Comparison of ENCODE assay signal across 8 cellular contexts in genomic region chr7:1940402-1940786, GRCh38.
DNase-seq lines count a peak whose midpoint lies in the region; ATAC-seq and TF ChIP-seq lines count a peak whose summit lies in the region.

No MANE protein-coding gene starts in this region.

- peak overlapping the region; percentile 84 for H3K4me3 Mint-ChIP-seq in activated B cell treated with CpG ODN at 0.5 μM for 24 hours

- H3K27ac ChIP-seq in upper lobe of right lung, result peak overlapping the region; percentile 77

- H3K36me3 ChIP-seq in upper lobe of right lung, result peaks cover 6% of the 10 kb centered on the region

- CTCF ChIA-PET in activated B cell treated with CpG ODN at 0.5 μM for 24 hours (lab: Charles Lee), result no interaction called here

- H3K4me1 Mint-ChIP-seq in activated B cell treated with CpG ODN at 0.5 μM for 24 hours, result peaks cover 41% of the 10 kb centered on the region

- peaks cover 12% of the 10 kb centered on the region for H3K36me3 Mint-ChIP-seq in activated B cell treated with CpG ODN at 0.5 μM for 24 hours (ENCODE audit: low read depth)

- H3K4me3 ChIP-seq in upper lobe of right lung, result peak overlapping the region; percentile 43

- no peaks in the 10 kb centered on the region for H3K9me3 Mint-ChIP-seq in activated B cell treated with CpG ODN at 0.5 μM for 24 hours

- H3K9me3 ChIP-seq in upper lobe of right lung, result no peaks in the 10 kb centered on the region

- no peaks in the 10 kb centered on the region for H3K27me3 ChIP-seq in upper lobe of right lung

- POLR2A ChIA-PET in activated B cell treated with CpG ODN at 0.5 μM for 24 hours (lab: Charles Lee), result interaction anchor here (0.8 to 1.1 kb wide), 4 partner anchors 18 to 434 kb away, joined by 3 to 4 read pairs (median 3); no protein-coding TSS in a partner anchor

- H3K27me3 Mint-ChIP-seq in activated B cell treated with CpG ODN at 0.5 μM for 24 hours, result no peaks in the 10 kb centered on the region

- DNase-seq in AML-193 (lab: John Stamatoyannopoulos, UW) (peak; percentile 87 to 88), activated B cell treated with CpG ODN at 0.5 μM for 24 hours (peak; percentile 70), occipital lobe (lab: John Stamatoyannopoulos, UW) (peak; percentile 37), upper lobe of right lung (peak; percentile 92), GM03348 (ENCODE audit: low spot score) (no peak)
- DNase-seq in central memory CD4-positive, alpha-beta T cell, result peak; percentile 97

- ATAC-seq in GM19438 (IDR thresholded peaks at IDR 0.05; ENCODE audit: low read depth, unreplicated experiment) (peak; percentile 88), HG03520 (IDR thresholded peaks at IDR 0.05; ENCODE audit: unreplicated experiment) (peak; percentile 94), activated B cell treated with CpG ODN at 0.5 μM for 24 hours (ENCODE audit: low read depth) (peak; percentile 97), upper lobe of right lung (peak; percentile 87)

- H3K4me1 ChIP-seq in upper lobe of right lung, result peaks cover 4% of the 10 kb centered on the region

- TF ChIP-seq CTCF in activated B cell treated with CpG ODN at 0.5 μM for 24 hours (IDR thresholded peaks at IDR 0.05) (no peak), upper lobe of right lung (IDR thresholded peaks at IDR 0.05) (no peak)

- H3K27ac Mint-ChIP-seq in activated B cell treated with CpG ODN at 0.5 μM for 24 hours, result peak overlapping the region; percentile 91

- intact Hi-C loops in activated B cell treated with CpG ODN at 0.5 μM for 24 hours (cut with micrococcal nuclease) (loop anchor here (1.0 to 10.0 kb wide), 3 partner anchors 13 to 276 kb away; no protein-coding TSS in a partner anchor), upper lobe of right lung (cut with DNase I) (no loop called here)
